In the genomic region with DNA sequence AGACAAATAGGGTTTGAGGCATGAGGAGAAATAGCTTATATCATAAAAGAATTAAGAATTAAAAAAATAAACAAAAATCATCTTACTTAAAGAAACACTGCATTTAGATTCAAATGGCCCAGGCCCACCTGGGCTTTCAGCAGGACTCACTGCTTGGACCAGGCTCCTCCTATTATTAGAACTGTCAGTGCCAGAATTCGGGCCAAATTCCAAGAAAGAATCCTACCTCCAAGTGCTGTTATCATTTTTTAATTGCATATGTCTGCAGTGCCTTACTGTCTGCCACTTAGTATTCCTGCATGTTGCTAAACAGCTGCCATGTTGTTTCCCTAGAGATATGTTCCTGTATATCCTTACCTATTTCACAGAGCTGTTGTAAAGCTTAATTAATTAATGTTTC, we compare ENCODE assay signal across 32 cellular contexts.
"Had no signal": no experiment of that assay in that cellular context is flagged by ENCODE, and none has a peak within 500 bp of the region (broad histone marks: within the 10 kb centered on the region; RNA-seq: fewer than 3 reads in every experiment).

No MANE protein-coding gene starts in this region.

- H3K4me3 ChIP-seq: cardiac muscle cell, K562, Peyer's patch, SJCRH30, SK-N-MC had no signal

- H3K27ac ChIP-seq: brain microvascular endothelial cell, cardiac muscle cell, Peyer's patch, SJCRH30, SK-N-MC had no signal

- H3K4me1 Mint-ChIP-seq: activated CD4-positive, alpha-beta T cell treated with anti-CD3 and anti-CD28 coated beads, Interleukin-2, amount 10 ng/mL, durations not matched to agents 24 days and 14 days; activated naive CD8-positive, alpha-beta T cell treated with anti-CD3 and anti-CD28 coated beads for 36 hours; activated T-helper 17 cell treated with anti-CD3 and anti-CD28 coated beads, Interleukin-2, amount 50 U/mL, for 72 hours; central memory CD8-positive, alpha-beta T cell had no signal

- H3K27me3 ChIP-seq: brain microvascular endothelial cell, cardiac muscle cell, Peyer's patch, SJCRH30 had no signal

- H3K4me1 ChIP-seq: Peyer's patch, SJCRH30 had no signal

- H3K27ac Mint-ChIP-seq: activated CD4-positive, alpha-beta T cell treated with anti-CD3 and anti-CD28 coated beads, Interleukin-2, amount 10 ng/mL, durations not matched to agents 24 days and 14 days; activated CD8-positive, alpha-beta T cell treated with anti-CD3 and anti-CD28 coated beads for 36 hours; activated naive CD8-positive, alpha-beta T cell treated with anti-CD3 and anti-CD28 coated beads for 36 hours; activated T-cell treated with anti-CD3 and anti-CD28 coated beads, Interleukin-2, amount 50 U/mL, for 72 hours; activated T-helper 17 cell treated with anti-CD3 and anti-CD28 coated beads, Interleukin-2, amount 50 U/mL, for 72 hours; T-helper 1 cell treated with Interleukin-12 subunit alpha and Interleukin-12 subunit beta and Interleukin-4 antibody, amounts not matched to agents 30 μg/mL and 1 μg/mL, for 36 hours; T-helper 2 cell treated with Interferon-gamma antibody and Interleukin-4, amounts not matched to agents 5 μg/mL and 100 μg/mL, for 36 hours had no signal

- H3K36me3 ChIP-seq: brain microvascular endothelial cell, cardiac muscle cell, Peyer's patch, SJCRH30 had no signal

- DNase-seq: activated CD4-positive, alpha-beta T cell treated with anti-CD3 and anti-CD28 coated beads, Interleukin-2, amount 10 ng/mL, durations not matched to agents 24 days and 14 days; activated CD4-positive, alpha-beta T cell treated with anti-CD3 and anti-CD28 coated beads, Interleukin-2, amount 50 U/mL, for 4 hours; activated CD8-positive, alpha-beta T cell treated with anti-CD3 and anti-CD28 coated beads for 36 hours; activated effector memory CD4-positive, alpha-beta T cell treated with anti-CD3 and anti-CD28 coated beads, Interleukin-2, amount 50 U/mL, for 16 hours; activated naive CD4-positive, alpha-beta T cell; activated naive CD4-positive, alpha-beta T cell treated with anti-CD3 and anti-CD28 coated beads, Interleukin-2, amount 50 U/mL, for 16 hours; activated naive CD8-positive, alpha-beta T cell treated with anti-CD3 and anti-CD28 coated beads for 36 hours; activated T-cell treated with anti-CD3 and anti-CD28 coated beads, Interleukin-2, amount 50 U/mL, for 1 hour; activated T-cell treated with anti-CD3 and anti-CD28 coated beads, Interleukin-2, amount 50 U/mL, for 72 hours; amniotic stem cell; aorta; brain microvascular endothelial cell; NCI-H1092 treated with DMSO at 0.1 percent for 48 hours; NCI-H1417; NCI-H187 treated with DMSO at 0.1 percent for 48 hours; NCI-H2081; NCI-H2171; NCI-H510A treated with DMSO at 0.1 percent for 48 hours; NCI-H526 treated with DMSO at 0.1 percent for 48 hours; NCI-H82; NK-92 treated with Interleukin-12 subunit alpha and Interleukin-12 subunit beta, amount 100 ng/mL, for 24 hours; PC-3; Peyer's patch; RPMI8226; SJCRH30 had no signal

- H3K4me3 Mint-ChIP-seq: activated CD4-positive, alpha-beta T cell treated with anti-CD3 and anti-CD28 coated beads, Interleukin-2, amount 10 ng/mL, durations not matched to agents 24 days and 14 days; activated CD8-positive, alpha-beta T cell treated with anti-CD3 and anti-CD28 coated beads for 36 hours; activated naive CD8-positive, alpha-beta T cell treated with anti-CD3 and anti-CD28 coated beads for 36 hours; activated T-cell treated with anti-CD3 and anti-CD28 coated beads, Interleukin-2, amount 50 U/mL, for 72 hours; activated T-helper 17 cell treated with anti-CD3 and anti-CD28 coated beads, Interleukin-2, amount 50 U/mL, for 72 hours; central memory CD8-positive, alpha-beta T cell; T-helper 1 cell treated with Interleukin-12 subunit alpha and Interleukin-12 subunit beta and Interleukin-4 antibody, amounts not matched to agents 30 μg/mL and 1 μg/mL, for 36 hours; T-helper 2 cell treated with Interferon-gamma antibody and Interleukin-4, amounts not matched to agents 5 μg/mL and 100 μg/mL, for 36 hours had no signal

- H3K27me3 Mint-ChIP-seq: activated CD4-positive, alpha-beta T cell treated with anti-CD3 and anti-CD28 coated beads, Interleukin-2, amount 10 ng/mL, durations not matched to agents 24 days and 14 days had no signal

- H3K9me3 ChIP-seq: Peyer's patch, SJCRH30 had no signal

- H3K36me3 Mint-ChIP-seq: activated naive CD8-positive, alpha-beta T cell treated with anti-CD3 and anti-CD28 coated beads for 36 hours had no signal

- ATAC-seq: activated CD8-positive, alpha-beta T cell treated with anti-CD3 and anti-CD28 coated beads for 36 hours; activated T-cell treated with anti-CD3 and anti-CD28 coated beads, Interleukin-2, amount 50 U/mL, for 72 hours; activated T-helper 17 cell treated with anti-CD3 and anti-CD28 coated beads, Interleukin-2, amount 50 U/mL, for 72 hours; K562; PC-3 had no signal

- H3K9me3 Mint-ChIP-seq: activated CD4-positive, alpha-beta T cell treated with anti-CD3 and anti-CD28 coated beads, Interleukin-2, amount 10 ng/mL, durations not matched to agents 24 days and 14 days; activated CD8-positive, alpha-beta T cell treated with anti-CD3 and anti-CD28 coated beads for 36 hours; activated naive CD8-positive, alpha-beta T cell treated with anti-CD3 and anti-CD28 coated beads for 36 hours; activated T-cell treated with anti-CD3 and anti-CD28 coated beads, Interleukin-2, amount 50 U/mL, for 72 hours; activated T-helper 17 cell treated with anti-CD3 and anti-CD28 coated beads, Interleukin-2, amount 50 U/mL, for 72 hours; central memory CD8-positive, alpha-beta T cell; T-helper 1 cell treated with Interleukin-12 subunit alpha and Interleukin-12 subunit beta and Interleukin-4 antibody, amounts not matched to agents 30 μg/mL and 1 μg/mL, for 36 hours; T-helper 2 cell treated with Interferon-gamma antibody and Interleukin-4, amounts not matched to agents 5 μg/mL and 100 μg/mL, for 36 hours had no signal
